8 cellular contexts compared by ENCODE assay signal in genomic region chr7:92831716-92832622, GRCh38. TPM values are rescaled to one million over a fixed set of nuclear protein-coding genes. Genes with fewer than 3 reads are reported as not detected.
DNase-seq lines count a peak whose midpoint lies in the region; ATAC-seq, FAIRE-seq and TF ChIP-seq lines count a peak whose summit lies in the region.

No MANE protein-coding gene starts in this region.

- H3K4me2 ChIP-seq in GM12878 (ENCODE audit: control insufficient read depth, insufficient read depth) = peak overlapping the region; percentile 92
- peak overlapping the region; percentile 98 for H3K4me2 ChIP-seq in HepG2 (ENCODE audit: low read depth, low read length)

- H3K79me2 ChIP-seq in GM12878 (ENCODE audit: control insufficient read depth, insufficient read depth, low read length) (peaks cover 89% of the 10 kb centered on the region), HepG2 (ENCODE audit: insufficient read depth, low read length) (peaks cover 91% of the 10 kb centered on the region)

- CTCF ChIA-PET in GM12878 (lab: Yijun Ruan, JAX) = interaction anchor here (0.8 to 5.8 kb wide), 31 partner anchors 9 to 397 kb away, joined by 3 to 58 read pairs (median 4); no protein-coding TSS in a partner anchor
- CTCF ChIA-PET in HepG2 (lab: Yijun Ruan, JAX; ENCODE audit: low intra/inter-chr PET ratio, low total read pairs) = interaction anchor here (1.3 to 2.9 kb wide), 2 partner anchors 141 to 211 kb away, joined by 10 to 12 read pairs; no protein-coding TSS in a partner anchor

- no peak for TF ChIP-seq POLR2A in GM12878 (IDR thresholded peaks at IDR 0.05; ENCODE audit: low read depth, low read length)
- peak in 1 of 2 experiments; percentile 49; a peak in 2 of 4 replicates for TF ChIP-seq POLR2A in HepG2 (IDR thresholded peaks at IDR 0.05; ENCODE audit: insufficient read depth in 1 of 2, low read depth in 2 of 2, low read length in 2 of 2)
- TF ChIP-seq POLR2A in transverse colon (IDR thresholded peaks at IDR 0.05) = no peak

- WGBS in GM12878 (ENCODE audit: insufficient coverage, insufficient replicate concordance, low lambda C conversion rate, missing lambda C conversion rate) = 14% methylated on average over 8 of the region's 8 CpGs
- 11% methylated on average over 8 of the region's 8 CpGs for WGBS in HepG2 (ENCODE audit: low lambda C conversion rate)
- 16 to 23% methylated on average over 6 to 8 of the region's 8 CpGs for WGBS in transverse colon (ENCODE audit: low coverage in 1 of 2), 2 donors

- H4K20me1 ChIP-seq in GM12878 (ENCODE audit: control insufficient read depth, insufficient read depth) (no peaks in the 10 kb centered on the region), HepG2 (ENCODE audit: insufficient read depth, low read length) (peaks cover 42% of the 10 kb centered on the region)

- intact Hi-C loops in GM12878 (cut with micrococcal nuclease; ENCODE audit: unreplicated experiment) (loop anchor here (5.0 kb wide), 2 partner anchors 50 to 125 kb away; no protein-coding TSS in a partner anchor), HepG2 (cut with micrococcal nuclease; ENCODE audit: unreplicated experiment) (loop anchor here (1.0 to 5.0 kb wide), 3 partner anchors 60 to 137 kb away; no protein-coding TSS in a partner anchor), transverse colon (cut with DNase I; ENCODE audit: low total_unique reads) (loop anchor here (5.0 to 10.0 kb wide), 2 partner anchors 115 to 217 kb away; no protein-coding TSS in a partner anchor)

- no peak for TF ChIP-seq RAD21 in GM12878 (IDR thresholded peaks at IDR 0.05; ENCODE audit: insufficient read depth, low read depth, low read length)
- no peak for TF ChIP-seq RAD21 in HepG2 (CRISPR knock-in tag; IDR thresholded peaks at IDR 0.05)

- H3K4me3 ChIP-seq in GM12878 (peak overlapping the region; percentile 85), HepG2 (replicated peaks in 1 of 3; ENCODE audit: insufficient read depth in 1 of 3, low read depth in 2 of 3, low read length in 3 of 3) (peak overlapping the region; percentile 93 to 99 (median 94)), transverse colon (peak overlapping the region in 3 of 4 donors; percentile 72 to 89 (median 87))

- H3K27me3 ChIP-seq in GM12878 (replicated peaks in 1 of 2; ENCODE audit: control insufficient read depth in 2 of 2, insufficient read depth in 2 of 2, low read length in 1 of 2) (no peaks in the 10 kb centered on the region), HepG2 (ENCODE audit: control insufficient read depth in 1 of 2, insufficient read depth in 2 of 2, low read length in 2 of 2) (no peaks in the 10 kb centered on the region; a peak in 1 of 5 replicates), transverse colon (no peaks in the 10 kb centered on the region)

- BruUV-seq in GM12878 (replicated peaks; lab: Mats Ljungman, UMichigan) (TSS peak; percentile 31), HepG2 (replicated peaks; lab: Mats Ljungman, UMichigan) (TSS peak; percentile 16)

- no peaks in the 10 kb centered on the region; the same call in 2 of the 3 replicates for H3K9me3 ChIP-seq in GM12878 (replicated peaks; ENCODE audit: control insufficient read depth, insufficient read depth, low read length)
- H3K9me3 ChIP-seq in HepG2 (ENCODE audit: low read length) = no peaks in the 10 kb centered on the region
- H3K9me3 ChIP-seq in transverse colon = no peaks in the 10 kb centered on the region

- RAD21 ChIA-PET in GM12878 (lab: Charles Lee; ENCODE audit: unreplicated experiment) = interaction anchor here (0.6 to 8.3 kb wide), 27 partner anchors 8 to 303 kb away, joined by 3 to 124 read pairs (median 4); partner anchors contain the start of genes PEX1 and RBM48

- TF ChIP-seq CTCF in GM12878 (IDR thresholded peaks at IDR 0.05 in 2 of 3, conservative IDR thresholded peaks at IDR 0.05 in 1 of 3; ENCODE audit: control insufficient read depth in 2 of 3, extremely low read depth in 1 of 3, insufficient read depth in 1 of 3, low read depth in 3 of 3, low read length in 3 of 3) = no peak
- no peak for TF ChIP-seq CTCF in HepG2 (CRISPR knock-in tag; IDR thresholded peaks at IDR 0.05)
- no peak for TF ChIP-seq CTCF in transverse colon (IDR thresholded peaks at IDR 0.05)

- SMC1A ChIA-PET in GM12878 (lab: Charles Lee; ENCODE audit: uncharacterized antibody, unreplicated experiment) = interaction anchor here (0.7 to 7.2 kb wide), 38 partner anchors 8 to 322 kb away, joined by 3 to 83 read pairs (median 5); no protein-coding TSS in a partner anchor

- H3K36me3 ChIP-seq in GM12878 (ENCODE audit: control insufficient read depth in 2 of 2, insufficient read depth in 2 of 2, low read length in 1 of 2) = no peaks in the 10 kb centered on the region; a peak in 1 of 4 replicates
- peaks cover 3 to 9% of the 10 kb centered on the region in 2 experiments; a peak in 4 of 5 replicates for H3K36me3 ChIP-seq in HepG2 (replicated peaks in 1 of 2; ENCODE audit: control insufficient read depth in 1 of 2, insufficient read depth in 2 of 2, low read length in 2 of 2)
- no peaks in the 10 kb centered on the region for H3K36me3 ChIP-seq in transverse colon

- no peak for ATAC-seq in GM12878
- ATAC-seq in HepG2 = no peak
- ATAC-seq in esophagus mucosa = no peak

- no peak for TF ChIP-seq EP300 in GM12878 (IDR thresholded peaks at IDR 0.05; ENCODE audit: borderline replicate concordance in 1 of 2, control insufficient read depth in 1 of 2, low read depth in 2 of 2, low read length in 2 of 2)
- no peak; a peak in 1 of 4 replicates for TF ChIP-seq EP300 in HepG2 (IDR thresholded peaks at IDR 0.05; ENCODE audit: low read depth in 2 of 2, low read length in 2 of 2)
- no peak for TF ChIP-seq EP300 in HepG2 (CRISPR knock-in tag; IDR thresholded peaks at IDR 0.05; ENCODE audit: borderline replicate concordance)
- TF ChIP-seq EP300 in transverse colon (IDR thresholded peaks at IDR 0.05; ENCODE audit: low read depth) = no peak

- peak overlapping the region; percentile 91 for H3K27ac ChIP-seq in GM12878 (ENCODE audit: control insufficient read depth, insufficient read depth)
- H3K27ac ChIP-seq in HepG2 (ENCODE audit: extremely low read length, insufficient read depth, low read length) = peak overlapping the region; percentile 94
- peak overlapping the region; percentile 92 to 94 (median 93) for H3K27ac ChIP-seq in transverse colon

- in situ Hi-C loops in GM12878 (cut with MboI) (loop anchor here (5.0 to 10.0 kb wide), 3 partner anchors 135 to 223 kb away; no protein-coding TSS in a partner anchor), HepG2 (cut with HindIII; ENCODE audit: extremely low pct_ligation_motif_present, low pct_unique_long_range_greater_than_20kb) (loop anchor here (5.0 to 10.0 kb wide), 3 partner anchors 150 to 223 kb away; no protein-coding TSS in a partner anchor), transverse colon (cut with MboI; ENCODE audit: low pct_ligation_motif_present in 1 of 4, low pct_unique_long_range_greater_than_20kb in 1 of 4, low sequenced_read_pairs in 3 of 4) (loop anchor here (5.0 to 10.0 kb wide), 4 partner anchors 137 to 207 kb away; no protein-coding TSS in a partner anchor)

- peak overlapping the region; percentile 83 for H3K9ac ChIP-seq in GM12878 (ENCODE audit: control insufficient read depth, insufficient read depth, low read length)
- peak overlapping the region; percentile 95 for H3K9ac ChIP-seq in HepG2 (ENCODE audit: insufficient read depth, low read depth, low read length)

- POLR2A ChIA-PET in GM12878 (lab: Charles Lee) (interaction anchor here (0.7 to 2.3 kb wide), 8 partner anchors 9 to 303 kb away, joined by 3 to 11 read pairs (median 5); partner anchors contain the start of genes PEX1 and RBM48), HepG2 (lab: Yijun Ruan, JAX) (interaction anchor here (0.6 to 4.0 kb wide), 10 partner anchors 8 to 242 kb away, joined by 3 to 66 read pairs (median 4); partner anchors contain the start of gene FAM133B)

- no peak for FAIRE-seq in GM12878 (lab: Jason Lieb, UNC)
- FAIRE-seq in HepG2 (lab: Jason Lieb, UNC) = no peak

- peaks cover 5% of the 10 kb centered on the region for H3K4me1 ChIP-seq in GM12878 (ENCODE audit: control insufficient read depth, insufficient read depth, low read length)
- peaks cover 54% of the 10 kb centered on the region for H3K4me1 ChIP-seq in HepG2 (ENCODE audit: insufficient read depth, low read length)
- peaks cover 13 to 57% (median 35%) of the 10 kb centered on the region in 4 donors for H3K4me1 ChIP-seq in transverse colon

- DNase-seq in Daoy (ENCODE audit: low read depth) (peak; percentile 88), LHCN-M2 (ENCODE audit: low read depth) (peak; percentile 96), GM12878 (ENCODE audit: low read depth, low spot score) (no peak), HepG2 (ENCODE audit: low spot score) (peak; percentile 60), transverse colon (peak; percentile 21), HUDEP-2 (lab: John Stamatoyannopoulos, UW; ENCODE audit: unreplicated experiment in 76 of 76) (no peak)
- no peak for DNase-seq in NK-92 treated with Interleukin-12 subunit alpha and Interleukin-12 subunit beta, amount 100 ng/mL, for 24 hours (lab: John Stamatoyannopoulos, UW)

- H2AFZ ChIP-seq in GM12878 (ENCODE audit: control insufficient read depth, low read depth, low read length) (no peak overlapping the region), HepG2 (ENCODE audit: low read length) (no peak overlapping the region)

RNA-seq across cellular contexts. Expression of gene CDK6, which starts 4.4 kb away (rescaled TPM):
- total RNA-seq in Daoy (2014; rRNA removed; shearing (Covaris generic)) = 82.2 and 92.9 TPM in 2 replicates
- total RNA-seq in LHCN-M2 (2014; rRNA removed) (66.1 and 66.2 TPM in 2 replicates), GM12878 (2014; rRNA removed) (93.1 and 103 TPM in 2 replicates), GM12878 (2014; rRNA removed; fragmentation: Illumina TruSeq; extraction: Trizol) (75.8 and 82.5 TPM in 2 replicates), GM12878 (2021) (110 and 118 TPM in 2 replicates), HepG2 (2016; rRNA removed; fragmentation: Illumina TruSeq; extraction: Trizol) (90.8 and 134 TPM in 2 replicates), transverse colon (10 to 100 TPM; 12.9 to 32.7 (median 21.6) TPM), esophagus mucosa (26.8 TPM)
- 19.8 TPM for polyA plus RNA-seq in LHCN-M2 (2012)
- total RNA-seq in GM12878 (2013; cell fraction: nucleolus; rRNA removed) = 302 and 310 TPM in 2 replicates
- polyA plus RNA-seq in GM12878 (2011; ENCODE audit: low read depth) = 7.2 TPM
- polyA plus RNA-seq in GM12878 (2011; rRNA removed) (42.9 and 51.2 TPM in 2 replicates), GM12878 (2014; fragmentation: Illumina TruSeq; extraction: Trizol) (47.3 and 58.1 TPM in 2 replicates), GM12878 (2014; fragmentation: Nextera tagmentation; extraction: Ambion mirVana) (10 to 100 TPM in 1 of 2 experiments, 1 to 10 TPM in 1; 8.0 to 16.8 TPM), GM12878 (2014; rRNA removed) (30.1 and 30.7 TPM in 2 replicates), GM12878 (2016; fragmentation: Nextera tagmentation; extraction: Ambion mirVana) (10 to 100 TPM; 44.3 to 53.4 TPM), HepG2 (2011; rRNA removed) (25.6 and 34.6 TPM in 2 replicates)
- polyA plus RNA-seq in GM12878 (2011; cell fraction: cytosol; rRNA removed) = 35.1 and 36.3 TPM in 2 replicates
- 48.6 and 53.0 TPM in 2 replicates for polyA plus RNA-seq in GM12878 (2011; cell fraction: nucleus; rRNA removed)
- 11.0 and 14.3 TPM in 2 replicates for polyA plus RNA-seq in GM12878 (2012)
- polyA minus RNA-seq in GM12878 (2011; rRNA and poly(A)+ RNA removed) = 113 and 159 TPM in 2 replicates
- polyA minus RNA-seq in GM12878 (2011; cell fraction: cytosol; rRNA and poly(A)+ RNA removed) = 72.0 and 108 TPM in 2 replicates
- 94.3 and 203 TPM in 2 replicates for polyA minus RNA-seq in GM12878 (2011; cell fraction: nucleus; rRNA and poly(A)+ RNA removed)
- total RNA-seq in HepG2 (2016; cell fraction: cytosol; rRNA removed; fragmentation: Illumina TruSeq; extraction: Trizol; ENCODE audit: low read depth) = 5.1 and 5.5 TPM in 2 replicates
- total RNA-seq in HepG2 (2016; cell fraction: insoluble cytoplasmic fraction; rRNA removed; fragmentation: Illumina TruSeq; extraction: Trizol) = 84.9 and 123 TPM in 2 replicates
- 29.2 and 30.5 TPM in 2 replicates for total RNA-seq in HepG2 (2016; cell fraction: membrane; rRNA removed; fragmentation: Illumina TruSeq; extraction: Trizol)
- total RNA-seq in HepG2 (2016; cell fraction: nucleus; rRNA removed; fragmentation: Illumina TruSeq; extraction: Trizol) = 119 and 130 TPM in 2 replicates
- polyA plus RNA-seq in HepG2 (2011; cell fraction: cytosol; rRNA removed) = 18.5 and 23.7 TPM in 2 replicates
- 43.9 and 53.9 TPM in 2 replicates for polyA plus RNA-seq in HepG2 (2011; cell fraction: nucleus; rRNA removed)
- polyA plus RNA-seq in HepG2 (2012) = 20.9 and 27.3 TPM in 2 replicates
- polyA plus RNA-seq in HepG2 (2016; cell fraction: cytosol; fragmentation: Illumina TruSeq; extraction: Trizol; ENCODE audit: low read depth) = 1.4 and 1.7 TPM in 2 replicates
- polyA plus RNA-seq in HepG2 (2016; cell fraction: insoluble cytoplasmic fraction; fragmentation: Illumina TruSeq; extraction: Trizol; ENCODE audit: low read depth) = 58.7 and 59.6 TPM in 2 replicates
- polyA plus RNA-seq in HepG2 (2016; cell fraction: membrane; fragmentation: Illumina TruSeq; extraction: Trizol; ENCODE audit: low read depth) = 5.4 and 5.9 TPM in 2 replicates
- polyA plus RNA-seq in HepG2 (2016; cell fraction: nucleus; fragmentation: Illumina TruSeq; extraction: Trizol; ENCODE audit: insufficient read depth, low read depth) = 40.3 and 43.1 TPM in 2 replicates
- polyA minus RNA-seq in HepG2 (2011; rRNA and poly(A)+ RNA removed; ENCODE audit: low replicate concordance) = 69.1 and 135 TPM in 2 replicates
- polyA minus RNA-seq in HepG2 (2011; cell fraction: cytosol; rRNA and poly(A)+ RNA removed) = 85.6 and 90.1 TPM in 2 replicates
- 219 and 264 TPM in 2 replicates for polyA minus RNA-seq in HepG2 (2011; cell fraction: nucleus; rRNA and poly(A)+ RNA removed)

Comparison
In these comparisons a context has a peak if more than half of its experiments do, and no peak if none do; other contexts are left out.
1. DNase-seq: peak in Daoy (single experiment), LHCN-M2 (single experiment), HepG2 (single experiment) and transverse colon (single experiment); none in GM12878 (single experiment), HUDEP-2 (0 of 76) and NK-92 treated with Interleukin-12 subunit alpha and Interleukin-12 subunit beta, amount 100 ng/mL, for 24 hours (single experiment).
2. Peak in every context shown above with its lines, with median percentiles within 50 percentile points of each other: H3K27ac ChIP-seq and H3K4me3 ChIP-seq.